In the genomic region with DNA sequence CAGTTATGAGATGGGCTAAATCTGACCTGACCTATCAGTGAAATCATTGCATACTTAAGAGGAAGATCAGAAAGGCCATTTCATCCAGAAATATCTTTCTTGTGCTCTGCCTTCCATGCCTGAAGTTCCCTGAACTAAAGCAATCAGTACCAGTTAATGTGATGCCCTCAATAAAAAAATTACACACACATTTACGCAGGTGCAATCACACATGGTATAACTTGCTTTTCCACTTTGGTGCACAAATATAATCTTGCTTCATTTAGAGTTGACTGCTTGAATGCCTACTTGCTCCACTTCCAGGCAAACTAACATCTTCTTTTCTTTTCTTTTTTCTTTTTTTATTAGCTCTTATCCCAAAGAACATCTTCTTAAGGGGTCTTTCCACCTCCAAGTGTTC, we compare ENCODE assay signal across 35 cellular contexts.
"Had no signal": no experiment of that assay in that cellular context is flagged by ENCODE, and none has a peak within 500 bp of the region (broad histone marks: within the 10 kb centered on the region; RNA-seq: fewer than 3 reads in every experiment).

No MANE protein-coding gene starts in this region.

- DNase-seq: activated CD4-positive, alpha-beta memory T cell treated with anti-CD3 and anti-CD28 coated beads, Interleukin-2, amount 10 ng/mL, durations not matched to agents 7 days and 5 days; activated CD4-positive, alpha-beta T cell treated with anti-CD3 and anti-CD28 coated beads for 1 hour; activated CD4-positive, alpha-beta T cell treated with anti-CD3 and anti-CD28 coated beads for 48 hours; activated CD4-positive, CD25-positive, alpha-beta regulatory T cell; activated CD8-positive, alpha-beta memory T cell treated with anti-CD3 and anti-CD28 coated beads for 24 hours; activated CD8-positive, alpha-beta memory T cell treated with anti-CD3 and anti-CD28 coated beads, Interleukin-2, amount 10 ng/mL, durations not matched to agents 7 days and 5 days; activated CD8-positive, alpha-beta memory T cell treated with anti-CD3 and anti-CD28 coated beads, Interleukin-2, amount 50 U/mL, for 48 hours; activated gamma-delta T cell; activated naive CD4-positive, alpha-beta T cell treated with Interleukin-2 at 50 U/mL for 16 hours; activated naive CD8-positive, alpha-beta T cell treated with anti-CD3 and anti-CD28 coated beads, Interleukin-2, amount 10 ng/mL, durations not matched to agents 7 days and 5 days; amygdala; Karpas-422; KBM-7; MG63; NCI-H1048; NCI-H1105 treated with DMSO at 0.1 percent for 48 hours; NCI-H1436; NCI-H1694; NCI-H1930; NCI-H2081 treated with DMSO at 0.1 percent for 48 hours; NCI-H226; NCI-H446 treated with DMSO at 0.1 percent for 48 hours; NCI-H526; NK-92 treated with Interleukin-12 subunit alpha and Interleukin-12 subunit beta, amount 100 ng/mL, for 24 hours; Right ventricle myocardium superior; SW 1271; T-helper 1 cell; T-helper 2 cell; T-helper 9 cell; WERI-Rb-1 had no signal

- H3K36me3 Mint-ChIP-seq: activated CD8-positive, alpha-beta memory T cell treated with anti-CD3 and anti-CD28 coated beads, Interleukin-2, amount 10 ng/mL, durations not matched to agents 7 days and 5 days; activated naive CD4-positive, alpha-beta T cell treated with anti-CD3 and anti-CD28 coated beads, Interleukin-2, amount 50 U/mL, for 24 hours; activated naive CD8-positive, alpha-beta T cell treated with anti-CD3 and anti-CD28 coated beads, Interleukin-2, amount 10 ng/mL, durations not matched to agents 7 days and 5 days had no signal

- H3K9me3 ChIP-seq: ascending aorta, MG63 had no signal

- H3K4me3 Mint-ChIP-seq: activated CD4-positive, alpha-beta memory T cell treated with anti-CD3 and anti-CD28 coated beads, Interleukin-2, amount 10 ng/mL, durations not matched to agents 7 days and 5 days; activated CD8-positive, alpha-beta memory T cell treated with anti-CD3 and anti-CD28 coated beads, Interleukin-2, amount 10 ng/mL, durations not matched to agents 7 days and 5 days; activated naive CD4-positive, alpha-beta T cell treated with anti-CD3 and anti-CD28 coated beads, Interleukin-2, amount 50 U/mL, for 24 hours; activated naive CD8-positive, alpha-beta T cell treated with anti-CD3 and anti-CD28 coated beads, Interleukin-2, amount 10 ng/mL, durations not matched to agents 7 days and 5 days had no signal

- H3K4me3 ChIP-seq: ascending aorta, MG63, PC-9 had no signal

- H3K36me3 ChIP-seq: ascending aorta, MG63, WERI-Rb-1 had no signal

- H3K9me3 Mint-ChIP-seq: activated CD4-positive, alpha-beta memory T cell treated with anti-CD3 and anti-CD28 coated beads, Interleukin-2, amount 10 ng/mL, durations not matched to agents 7 days and 5 days; activated naive CD4-positive, alpha-beta T cell treated with anti-CD3 and anti-CD28 coated beads, Interleukin-2, amount 50 U/mL, for 24 hours; activated naive CD8-positive, alpha-beta T cell treated with anti-CD3 and anti-CD28 coated beads, Interleukin-2, amount 10 ng/mL, durations not matched to agents 7 days and 5 days; activated T-helper 2 cell treated with anti-CD3 and anti-CD28 coated beads, Interferon-gamma antibody, Interleukin-2, Interleukin-4, amounts not matched to agents 10 μg/mL and 5 μg/mL and 100 μg/mL, durations not matched to agents 14 hours and 24 hours and 36 hours had no signal

- H3K27ac ChIP-seq: ascending aorta, PC-9, RWPE1, WERI-Rb-1 had no signal

- H3K27ac Mint-ChIP-seq: activated CD4-positive, alpha-beta memory T cell treated with anti-CD3 and anti-CD28 coated beads, Interleukin-2, amount 10 ng/mL, durations not matched to agents 7 days and 5 days; activated CD8-positive, alpha-beta memory T cell treated with anti-CD3 and anti-CD28 coated beads, Interleukin-2, amount 10 ng/mL, durations not matched to agents 7 days and 5 days; activated naive CD4-positive, alpha-beta T cell treated with anti-CD3 and anti-CD28 coated beads, Interleukin-2, amount 50 U/mL, for 24 hours; activated naive CD8-positive, alpha-beta T cell treated with anti-CD3 and anti-CD28 coated beads, Interleukin-2, amount 10 ng/mL, durations not matched to agents 7 days and 5 days; activated T-helper 2 cell treated with anti-CD3 and anti-CD28 coated beads, Interferon-gamma antibody, Interleukin-2, Interleukin-4, amounts not matched to agents 10 μg/mL and 5 μg/mL and 100 μg/mL, durations not matched to agents 14 hours and 24 hours and 36 hours had no signal

- H3K27me3 ChIP-seq: ascending aorta, MG63 had no signal

- ATAC-seq: activated CD8-positive, alpha-beta memory T cell treated with anti-CD3 and anti-CD28 coated beads, Interleukin-2, amount 10 ng/mL, durations not matched to agents 7 days and 5 days had no signal

- H3K4me1 Mint-ChIP-seq: activated CD4-positive, alpha-beta memory T cell treated with anti-CD3 and anti-CD28 coated beads, Interleukin-2, amount 10 ng/mL, durations not matched to agents 7 days and 5 days; activated CD8-positive, alpha-beta memory T cell treated with anti-CD3 and anti-CD28 coated beads, Interleukin-2, amount 10 ng/mL, durations not matched to agents 7 days and 5 days; activated naive CD4-positive, alpha-beta T cell treated with anti-CD3 and anti-CD28 coated beads, Interleukin-2, amount 50 U/mL, for 24 hours; activated naive CD8-positive, alpha-beta T cell treated with anti-CD3 and anti-CD28 coated beads, Interleukin-2, amount 10 ng/mL, durations not matched to agents 7 days and 5 days had no signal
